In the genomic region with DNA sequence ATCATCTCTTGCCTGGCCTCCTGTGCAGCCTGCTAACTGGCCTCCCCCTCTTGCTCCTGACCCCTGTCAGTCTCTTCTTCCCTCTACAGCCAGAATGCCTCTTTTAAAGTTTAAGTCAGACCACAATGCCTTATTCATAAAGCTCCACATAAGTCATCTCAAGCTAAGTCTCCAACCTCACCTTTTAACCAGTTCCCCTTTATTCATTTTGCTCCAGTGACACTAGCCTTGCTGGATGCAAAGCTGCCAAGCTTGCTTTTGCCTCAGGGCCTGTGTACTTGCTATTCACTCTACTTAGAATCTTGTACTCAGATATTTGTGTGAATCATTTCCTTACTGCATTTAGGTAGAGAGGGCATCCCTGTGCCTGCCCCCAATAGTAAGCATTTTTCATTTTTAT, we compare ENCODE assay signal across 19 cellular contexts.
A peak's percentile ranks its signal among the peaks of the same experiment; 100 is the strongest.
DNase-seq lines count a peak whose midpoint lies in the region; ATAC-seq, FAIRE-seq and TF ChIP-seq lines count a peak whose summit lies in the region.
"Had no signal": no experiment of that assay in that cellular context is flagged by ENCODE, and none has a peak within 500 bp of the region (broad histone marks: within the 10 kb centered on the region; RNA-seq: fewer than 3 reads in every experiment).

No MANE protein-coding gene starts in this region.

- no peak overlapping the region for H2AK5ac ChIP-seq in neuronal stem cell (ENCODE audit: low read depth, low read length)

- TF ChIP-seq POLR2A in GM12892 (IDR thresholded peaks at IDR 0.05; ENCODE audit: low read depth, low read length), result no peak

- no peak overlapping the region for H2BK15ac ChIP-seq in neuronal stem cell (ENCODE audit: low read length)

- H2BK120ac ChIP-seq in neuronal stem cell (ENCODE audit: low read depth, low read length), result no peak overlapping the region

- H3K27ac ChIP-seq in neuronal stem cell (replicated peaks; ENCODE audit: low read length), result no peak overlapping the region

- no peak overlapping the region for H2BK5ac ChIP-seq in neuronal stem cell (ENCODE audit: low read length)

- H3K4me1 ChIP-seq in neuronal stem cell (ENCODE audit: control insufficient read depth in 2 of 2, insufficient read depth in 1 of 2, low read depth in 1 of 2, low read length in 2 of 2) (peaks cover 0 to 11% of the 10 kb centered on the region in 2 donors), HAP-1 (0 out of 2 replicates have a peak, but pooled peaks cover 4% of the 10 kb centered on the region)

- H4K8ac ChIP-seq in neuronal stem cell (ENCODE audit: low read depth, low read length), result no peak overlapping the region

- H3K14ac ChIP-seq in neuronal stem cell (ENCODE audit: low read length), result no peak overlapping the region

- no peak overlapping the region for H3K4me3 ChIP-seq in neuronal stem cell (ENCODE audit: low read length in 2 of 2)
- no peak overlapping the region for H3K4me3 ChIP-seq in HAP-1
- H3K4me3 ChIP-seq: lung had no signal

- H3K4me2 ChIP-seq in neuronal stem cell (ENCODE audit: insufficient read depth, low read length, poor library complexity, severe bottlenecking), result no peak overlapping the region

- H3K18ac ChIP-seq in neuronal stem cell (ENCODE audit: low read length), result no peak overlapping the region

- no peak overlapping the region for H2AFZ ChIP-seq in neuronal stem cell (ENCODE audit: low read length)

- H3K9ac ChIP-seq in neuronal stem cell (ENCODE audit: low read depth, low read length, poor library complexity), result no peak overlapping the region

- no peak overlapping the region for H3K23ac ChIP-seq in neuronal stem cell (ENCODE audit: low read depth, low read length, poor library complexity)

- in situ Hi-C loops in HAP-1 (cut with MboI; ENCODE audit: low sequenced_read_pairs), result no loop called here

- no peak for DNase-seq in GM12892 (ENCODE audit: insufficient read length)
- DNase-seq in HT1080 (ENCODE audit: low read depth), result peak; percentile 42
- no peak for DNase-seq in neuronal stem cell (ENCODE audit: low spot score)
- no peak for DNase-seq in DMS153 (lab: John Stamatoyannopoulos, UW)
- no peak for DNase-seq in HAP-1 (ENCODE audit: low spot score in 2 of 2)
- DNase-seq in MV-4-11 (lab: John Stamatoyannopoulos, UW), result no peak
- DNase-seq: activated CD4-positive, CD25-positive, alpha-beta regulatory T cell; activated gamma-delta T cell; aorta; H7; immature natural killer cell; naive thymus-derived CD8-positive, alpha-beta T cell; NCI-H2171 treated with DMSO at 0.1 percent for 48 hours; T-helper 2 cell had no signal

- no peaks in the 10 kb centered on the region for H3K79me1 ChIP-seq in neuronal stem cell (ENCODE audit: low read depth, low read length)

- H3K4ac ChIP-seq in neuronal stem cell (ENCODE audit: low read length), result no peak overlapping the region

- FAIRE-seq in GM12892 (lab: Jason Lieb, UNC), result peak; percentile 61
- FAIRE-seq: urothelium cell line had no signal

- H3K36me3 ChIP-seq in neuronal stem cell (replicated peaks in 1 of 2; ENCODE audit: control insufficient read depth in 2 of 2, insufficient read depth in 2 of 2, low read length in 2 of 2), result no peaks in the 10 kb centered on the region
- no peaks in the 10 kb centered on the region for H3K36me3 ChIP-seq in HAP-1 (replicated peaks)

- H3K27me3 ChIP-seq in neuronal stem cell (ENCODE audit: control insufficient read depth in 3 of 3, insufficient read depth in 3 of 3, low read depth in 1 of 3, low read length in 3 of 3), result no peaks in the 10 kb centered on the region
- no peaks in the 10 kb centered on the region; the same call in 1 of the 2 replicates for H3K27me3 ChIP-seq in HAP-1 (ENCODE audit: low read depth)

- H3K9me3 ChIP-seq in neuronal stem cell (replicated peaks in 1 of 2; ENCODE audit: control insufficient read depth in 2 of 2, insufficient read depth in 1 of 2, low read depth in 1 of 2, low read length in 2 of 2) (no peaks in the 10 kb centered on the region), HAP-1 (no peaks in the 10 kb centered on the region)

- no peak overlapping the region for H2BK12ac ChIP-seq in neuronal stem cell (ENCODE audit: low read length)

- no peak overlapping the region for H4K91ac ChIP-seq in neuronal stem cell (ENCODE audit: low read depth, low read length, poor library complexity)

- ATAC-seq in GM19463 (IDR thresholded peaks at IDR 0.05; ENCODE audit: unreplicated experiment), result peak; percentile 63
- peak; percentile 50 for ATAC-seq in HG02973 (IDR thresholded peaks at IDR 0.05; ENCODE audit: unreplicated experiment)
- ATAC-seq: naive thymus-derived CD8-positive, alpha-beta T cell; Right ventricle myocardium inferior had no signal
